ENCODE assay signal across 19 cellular contexts in the genomic region with DNA sequence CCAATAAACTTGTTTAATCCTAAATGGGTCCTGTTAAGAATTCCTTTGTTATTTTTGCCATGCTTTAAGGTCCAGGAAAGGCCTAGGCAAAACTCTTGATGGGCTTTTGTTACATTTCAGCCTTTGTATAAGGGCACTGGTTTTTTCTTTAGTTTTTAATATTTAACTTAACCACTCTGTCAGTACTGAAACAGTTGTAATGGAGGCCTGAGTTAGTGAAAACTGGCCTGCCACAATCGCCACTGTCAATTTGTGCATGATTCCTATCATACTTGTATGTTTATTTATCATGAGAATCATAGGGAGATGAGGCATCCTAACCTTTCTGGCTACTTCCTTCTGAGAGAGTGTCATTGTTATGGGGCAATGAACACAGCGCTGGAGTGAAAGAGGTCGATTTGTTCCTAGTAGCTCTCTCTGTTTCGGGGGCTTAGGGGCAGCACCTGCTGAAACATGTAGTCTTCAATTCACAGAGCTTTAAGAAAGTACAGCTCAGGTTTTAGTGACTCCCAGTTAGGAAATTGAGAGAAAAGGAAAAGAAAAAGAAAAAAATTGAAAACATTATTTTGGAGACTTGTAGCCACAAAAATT.
DNase-seq lines count a peak whose midpoint lies in the region; ATAC-seq, FAIRE-seq and TF ChIP-seq lines count a peak whose summit lies in the region.
"Had no signal": no experiment of that assay in that cellular context is flagged by ENCODE, and none has a peak within 500 bp of the region (broad histone marks: within the 10 kb centered on the region; RNA-seq: fewer than 3 reads in every experiment).

No MANE protein-coding gene starts in this region.

- no peak overlapping the region for H3K4me3 ChIP-seq in stomach
- H3K4me3 ChIP-seq: SK-N-MC had no signal

- no peak overlapping the region for H3K27ac ChIP-seq in stomach
- H3K27ac ChIP-seq: SK-N-MC had no signal

- H3K36me3 ChIP-seq in stomach: no peaks in the 10 kb centered on the region

- no peaks in the 10 kb centered on the region for H3K4me1 ChIP-seq in stomach
- H3K4me1 ChIP-seq: Caco-2 had no signal

- TF ChIP-seq EP300 in stomach (IDR thresholded peaks at IDR 0.05): no peak

- no peak for DNase-seq in GM19239 (ENCODE audit: insufficient read length, low spot score)
- DNase-seq in GDM1 (lab: John Stamatoyannopoulos, UW): no peak
- no peak for DNase-seq in T1000 (lab: John Stamatoyannopoulos, UW)
- no peak for DNase-seq in stomach
- DNase-seq in COR-L47 (lab: John Stamatoyannopoulos, UW): no peak
- DNase-seq: ACHN, Caco-2, EL, GOT3, NCI-H1105 treated with DMSO at 0.1 percent for 48 hours, NCI-H187 treated with DMSO at 0.1 percent for 48 hours, NCI-H446, NCI-H69, Right ventricle myocardium superior, T-helper 9 cell had no signal

- ATAC-seq in HG02938 (IDR thresholded peaks at IDR 0.05; ENCODE audit: unreplicated experiment) (peak; percentile 81), HG03196 (IDR thresholded peaks at IDR 0.05; ENCODE audit: unreplicated experiment) (peak; percentile 64)

- H3K27me3 ChIP-seq in stomach: no peaks in the 10 kb centered on the region

- TF ChIP-seq CTCF in stomach (IDR thresholded peaks at IDR 0.05): no peak

- intact Hi-C loops in stomach (cut with DNase I; ENCODE audit: low total_unique reads): no loop called here

- no peaks in the 10 kb centered on the region for H3K9me3 ChIP-seq in stomach
- H3K9me3 ChIP-seq: Caco-2 had no signal

- peak; percentile 51 for FAIRE-seq in GM19239 (lab: Jason Lieb, UNC)
- FAIRE-seq: RCC 7860 had no signal

- no peak for TF ChIP-seq POLR2A in stomach (IDR thresholded peaks at IDR 0.05)

- WGBS in stomach, 5 donors: 78 to 87% (median 86%) methylated on average over 4 of the region's 4 CpGs
